Comparison of ENCODE assay signal across 8 cellular contexts in the genomic region with DNA sequence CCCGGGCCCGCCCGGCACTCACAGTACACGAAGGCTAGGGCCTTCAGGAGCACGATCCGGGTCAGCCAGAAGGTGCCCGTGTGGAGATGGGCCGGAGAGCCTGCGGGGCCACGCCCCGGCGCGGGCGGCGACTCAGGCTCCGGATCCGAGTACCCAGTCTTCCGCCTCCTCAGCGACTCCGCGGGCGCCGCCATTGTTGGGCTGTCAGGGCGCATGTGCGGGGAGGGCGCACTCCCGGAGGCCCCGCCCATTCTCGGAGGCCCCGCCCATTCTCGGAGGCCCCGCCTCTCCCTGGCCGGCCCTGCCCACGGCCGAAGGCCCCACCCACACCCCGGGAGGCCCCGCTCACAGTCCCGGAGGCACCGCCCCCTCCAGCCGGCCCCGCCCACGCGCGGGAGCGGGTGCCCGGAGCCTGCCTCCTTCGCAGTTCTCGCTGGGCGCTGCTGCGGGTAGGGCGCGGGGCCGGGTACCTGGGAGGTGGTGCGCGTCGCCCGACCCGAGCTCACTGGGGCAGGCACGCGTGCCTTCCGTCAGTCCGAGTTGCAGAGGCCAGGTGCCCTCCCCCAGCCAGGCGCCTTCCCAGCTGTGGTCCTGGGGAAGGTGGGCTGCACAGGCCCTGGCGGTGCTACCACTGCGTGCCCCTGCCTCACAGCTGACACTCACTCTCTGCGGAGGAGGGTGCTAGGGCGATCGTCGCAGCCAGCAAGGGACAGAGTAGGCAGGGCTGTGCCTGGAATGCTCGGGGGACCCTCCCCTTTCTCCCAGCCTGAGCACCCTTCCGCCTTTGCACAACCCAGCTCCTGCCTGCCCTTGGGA. TPM values are rescaled to one million over a fixed set of nuclear protein-coding genes. Genes with fewer than 3 reads are reported as not detected.
A peak's percentile ranks its signal among the peaks of the same experiment; 100 is the strongest.
DNase-seq lines count a peak whose midpoint lies in the region; ATAC-seq and TF ChIP-seq lines count a peak whose summit lies in the region.

A gene (minus strand): TSS at position 219 of the 816 bp plus-strand sequence. CDS start 4 bp downstream, at position 215.

- H3K4me1 ChIP-seq in endodermal cell (ENCODE audit: control insufficient read depth, insufficient read depth, low read length), result peaks cover 3% of the 10 kb centered on the region

- DNase-seq in CD14-positive monocyte (ENCODE audit: low spot score), result peak; percentile 95
- DNase-seq in NOMO-1 treated with dmso at 0.1 percent for 144 hours (lab: John Stamatoyannopoulos, UW; ENCODE audit: unreplicated experiment), result peak; percentile 92
- peak; percentile 76 for DNase-seq in activated CD8-positive, alpha-beta memory T cell treated with anti-CD3 and anti-CD28 coated beads, Interleukin-2, amount 50 U/mL, for 1 hour (ENCODE audit: extremely low read depth)
- DNase-seq in endodermal cell, result peak; percentile 99
- DNase-seq in mesothelial cell of epicardium (ENCODE audit: low spot score in 2 of 2, unreplicated experiment in 2 of 2), result peak; percentile 93 to 99
- peak; percentile 99 for DNase-seq in stimulated activated CD8-positive, alpha-beta memory T cell treated with anti-CD3 and anti-CD28 coated beads, Interleukin-15, amount 100 ng/mL, for 24 hours (ENCODE audit: low read depth)

- H3K9me3 Mint-ChIP-seq in CD14-positive monocyte (peaks cover 7 to 27% (median 13%) of the 10 kb centered on the region in 7 donors), endodermal cell (peaks cover 8% of the 10 kb centered on the region), mesothelial cell of epicardium (peaks cover 11% of the 10 kb centered on the region)

- H3K27ac Mint-ChIP-seq in CD14-positive monocyte (peak within 1 kb of the TSS in 5 of 7 donors; percentile 18 to 80 (median 50)), endodermal cell (no peak within 1 kb of the TSS), mesothelial cell of epicardium (peak within 1 kb of the TSS; percentile 53)

- H3K4me1 Mint-ChIP-seq in CD14-positive monocyte, result peaks cover 11% of the 10 kb centered on the region
- peaks cover 11% of the 10 kb centered on the region for H3K4me1 Mint-ChIP-seq in endodermal cell
- H3K4me1 Mint-ChIP-seq in mesothelial cell of epicardium, result peaks cover 17% of the 10 kb centered on the region

- H3K27me3 Mint-ChIP-seq in CD14-positive monocyte (ENCODE audit: low read depth in 3 of 3) (peaks cover 9 to 25% (median 10%) of the 10 kb centered on the region in 3 donors), endodermal cell (ENCODE audit: insufficient read depth) (peaks cover 17% of the 10 kb centered on the region), mesothelial cell of epicardium (ENCODE audit: low read depth) (peaks cover 8% of the 10 kb centered on the region)

- H3K9ac ChIP-seq in endodermal cell (ENCODE audit: extremely low read depth, low read length, poor library complexity, severe bottlenecking), result peak within 1 kb of the TSS; percentile 38

- H3K27ac ChIP-seq in endodermal cell (ENCODE audit: low read depth, low read length), result no peak within 1 kb of the TSS

- ATAC-seq in GM19351 (IDR thresholded peaks at IDR 0.05; ENCODE audit: unreplicated experiment) (peak; percentile 78), HG03469 (IDR thresholded peaks at IDR 0.05; ENCODE audit: unreplicated experiment) (peak; percentile 72)

- intact Hi-C loops in CD14-positive monocyte (cut with micrococcal nuclease), result loop anchor here in 1 of 2 donors (2.0 kb wide), 1 partner anchor 164 kb away; no protein-coding TSS in a partner anchor

- 7 to 20% methylated on average over 12 to 71 of the region's 71 CpGs for WGBS in endodermal cell (ENCODE audit: insufficient coverage in 1 of 2, insufficient read length in 1 of 2), 2 experiments

- H3K4me3 Mint-ChIP-seq in CD14-positive monocyte (peak within 1 kb of the TSS; percentile 84 to 86), endodermal cell (peak within 1 kb of the TSS; percentile 62), mesothelial cell of epicardium (peak within 1 kb of the TSS; percentile 74)

- H3K4me3 ChIP-seq in endodermal cell (ENCODE audit: low read length), result peak within 1 kb of the TSS; percentile 77

- H3K36me3 Mint-ChIP-seq in CD14-positive monocyte (peaks cover 21 to 28% of the 10 kb centered on the region in 2 donors), endodermal cell (ENCODE audit: low read depth) (peaks cover 6% of the 10 kb centered on the region), mesothelial cell of epicardium (peaks cover 20% of the 10 kb centered on the region)

- H3K27me3 ChIP-seq in endodermal cell (ENCODE audit: control insufficient read depth, insufficient read depth, low read length, poor library complexity, severe bottlenecking), result peaks cover 7% of the 10 kb centered on the region

- no peak for TF ChIP-seq CTCF in CD14-positive monocyte (IDR thresholded peaks at IDR 0.05)
- TF ChIP-seq CTCF in endodermal cell (conservative IDR thresholded peaks at IDR 0.05), result no peak
- TF ChIP-seq CTCF in mesothelial cell of epicardium (IDR thresholded peaks at IDR 0.05; ENCODE audit: unreplicated experiment), result no peak

- H3K36me3 ChIP-seq in endodermal cell (ENCODE audit: control insufficient read depth, insufficient read depth, low read length), result no peaks in the 10 kb centered on the region

- H3K9me3 ChIP-seq in endodermal cell (ENCODE audit: control insufficient read depth, low read length), result no peaks in the 10 kb centered on the region

RNA-seq across cellular contexts. Expression of the gene that starts here (rescaled TPM):
- polyA plus RNA-seq in CD14-positive monocyte, result 10 to 100 TPM in 1 of 2 donors, 1 to 10 TPM in 1; 5.9 to 10.6 TPM
- 10 to 100 TPM; 13.7 to 15.1 TPM for total RNA-seq in endodermal cell
- 12.7 TPM for polyA plus RNA-seq in endodermal cell (2013, experiment 1 of 2)
- polyA plus RNA-seq in endodermal cell (2013, experiment 2 of 2), result 10.8 TPM
- total RNA-seq in mesothelial cell of epicardium, result 33.1 to 38.1 TPM (median 37.4 TPM) in 3 replicates
